27 cellular contexts compared by ENCODE assay signal in genomic region chr2:24576146-24576545, GRCh38.
DNase-seq lines count a peak whose midpoint lies in the region; ATAC-seq and TF ChIP-seq lines count a peak whose summit lies in the region.
"Had no signal": no experiment of that assay in that cellular context is flagged by ENCODE, and none has a peak within 500 bp of the region (broad histone marks: within the 10 kb centered on the region; RNA-seq: fewer than 3 reads in every experiment).

No MANE protein-coding gene starts in this region.

- H3K36me3 Mint-ChIP-seq in activated naive CD4-positive, alpha-beta T cell treated with anti-CD3 and anti-CD28 coated beads, Interleukin-2, amount 50 U/mL, for 24 hours = peaks cover 31% of the 10 kb centered on the region
- H3K36me3 Mint-ChIP-seq in T-helper 2 cell treated with Interferon-gamma antibody and Interleukin-4, amounts not matched to agents 5 μg/mL and 100 μg/mL, for 36 hours (ENCODE audit: low read depth) = peaks cover 3% of the 10 kb centered on the region

- intact Hi-C loops in sigmoid colon (cut with DNase I) = no loop called here

- H3K27ac Mint-ChIP-seq in activated naive CD4-positive, alpha-beta T cell treated with anti-CD3 and anti-CD28 coated beads, Interleukin-2, amount 50 U/mL, for 24 hours = peak overlapping the region; percentile 88
- peak overlapping the region; percentile 76 for H3K27ac Mint-ChIP-seq in T-helper 2 cell treated with Interferon-gamma antibody and Interleukin-4, amounts not matched to agents 5 μg/mL and 100 μg/mL, for 36 hours
- H3K27ac Mint-ChIP-seq in stimulated activated naive CD8-positive, alpha-beta T cell treated with anti-CD3 and anti-CD28 coated beads, Interleukin-15, amount 100 ng/mL, for 72 hours = peak overlapping the region; percentile 48 to 70
- H3K27ac Mint-ChIP-seq: activated B cell treated with CpG ODN at 0.5 μM for 24 hours had no signal

- H3K4me3 Mint-ChIP-seq in activated naive CD4-positive, alpha-beta T cell treated with anti-CD3 and anti-CD28 coated beads, Interleukin-2, amount 50 U/mL, for 24 hours = peak overlapping the region; percentile 66
- peak overlapping the region; percentile 46 for H3K4me3 Mint-ChIP-seq in T-helper 2 cell treated with Interferon-gamma antibody and Interleukin-4, amounts not matched to agents 5 μg/mL and 100 μg/mL, for 36 hours
- peak overlapping the region; percentile 66 to 68 for H3K4me3 Mint-ChIP-seq in stimulated activated naive CD8-positive, alpha-beta T cell treated with anti-CD3 and anti-CD28 coated beads, Interleukin-15, amount 100 ng/mL, for 72 hours
- H3K4me3 Mint-ChIP-seq: activated B cell treated with CpG ODN at 0.5 μM for 24 hours had no signal

- H3K4me3 ChIP-seq in sigmoid colon = no peak overlapping the region
- H3K4me3 ChIP-seq: breast epithelium, HAP-1, Peyer's patch had no signal

- H3K4me1 ChIP-seq in sigmoid colon = peaks cover 0 to 37% (median 24%) of the 10 kb centered on the region in 4 donors
- H3K4me1 ChIP-seq: BE2C, breast epithelium had no signal

- H3K9me3 Mint-ChIP-seq in activated naive CD4-positive, alpha-beta T cell treated with anti-CD3 and anti-CD28 coated beads, Interleukin-2, amount 50 U/mL, for 24 hours = peaks cover 11% of the 10 kb centered on the region
- H3K9me3 Mint-ChIP-seq in T-helper 2 cell treated with Interferon-gamma antibody and Interleukin-4, amounts not matched to agents 5 μg/mL and 100 μg/mL, for 36 hours = no peaks in the 10 kb centered on the region
- no peaks in the 10 kb centered on the region for H3K9me3 Mint-ChIP-seq in stimulated activated naive CD8-positive, alpha-beta T cell treated with anti-CD3 and anti-CD28 coated beads, Interleukin-15, amount 100 ng/mL, for 72 hours
- H3K9me3 Mint-ChIP-seq: activated B cell treated with CpG ODN at 0.5 μM for 24 hours had no signal

- H3K27me3 ChIP-seq in sigmoid colon = no peaks in the 10 kb centered on the region
- H3K27me3 ChIP-seq: BE2C, breast epithelium, Peyer's patch had no signal

- no peak for TF ChIP-seq CTCF in sigmoid colon (IDR thresholded peaks at IDR 0.05)

- no peaks in the 10 kb centered on the region for H3K27me3 Mint-ChIP-seq in activated naive CD4-positive, alpha-beta T cell treated with anti-CD3 and anti-CD28 coated beads, Interleukin-2, amount 50 U/mL, for 24 hours
- H3K27me3 Mint-ChIP-seq in T-helper 2 cell treated with Interferon-gamma antibody and Interleukin-4, amounts not matched to agents 5 μg/mL and 100 μg/mL, for 36 hours (ENCODE audit: low read depth) = no peaks in the 10 kb centered on the region
- H3K27me3 Mint-ChIP-seq in stimulated activated naive CD8-positive, alpha-beta T cell treated with anti-CD3 and anti-CD28 coated beads, Interleukin-15, amount 100 ng/mL, for 72 hours = no peaks in the 10 kb centered on the region
- H3K27me3 Mint-ChIP-seq: activated B cell treated with CpG ODN at 0.5 μM for 24 hours; naive thymus-derived CD4-positive, alpha-beta T cell had no signal

- no peaks in the 10 kb centered on the region for H3K9me3 ChIP-seq in sigmoid colon
- H3K9me3 ChIP-seq: BE2C, breast epithelium, HAP-1, Peyer's patch had no signal

- peak; percentile 65 for ATAC-seq in stimulated activated naive CD8-positive, alpha-beta T cell treated with anti-CD3 and anti-CD28 coated beads, Interleukin-15, amount 100 ng/mL, for 72 hours
- ATAC-seq: naive thymus-derived CD4-positive, alpha-beta T cell had no signal

- TF ChIP-seq POLR2A in sigmoid colon (IDR thresholded peaks at IDR 0.05) = no peak

- H3K36me3 ChIP-seq in sigmoid colon = no peaks in the 10 kb centered on the region
- H3K36me3 ChIP-seq: BE2C, breast epithelium, HAP-1, Peyer's patch had no signal

- TF ChIP-seq EP300 in sigmoid colon (IDR thresholded peaks at IDR 0.05) = no peak

- H3K4me1 Mint-ChIP-seq in activated naive CD4-positive, alpha-beta T cell treated with anti-CD3 and anti-CD28 coated beads, Interleukin-2, amount 50 U/mL, for 24 hours = peaks cover 87% of the 10 kb centered on the region
- H3K4me1 Mint-ChIP-seq in T-helper 2 cell treated with Interferon-gamma antibody and Interleukin-4, amounts not matched to agents 5 μg/mL and 100 μg/mL, for 36 hours (ENCODE audit: low read depth) = peaks cover 54% of the 10 kb centered on the region
- peaks cover 82% of the 10 kb centered on the region for H3K4me1 Mint-ChIP-seq in stimulated activated naive CD8-positive, alpha-beta T cell treated with anti-CD3 and anti-CD28 coated beads, Interleukin-15, amount 100 ng/mL, for 72 hours

- no peak overlapping the region for H3K27ac ChIP-seq in sigmoid colon
- H3K27ac ChIP-seq: breast epithelium, Peyer's patch had no signal

- DNase-seq in activated naive CD4-positive, alpha-beta T cell treated with anti-CD3 and anti-CD28 coated beads, Interleukin-2, amount 50 U/mL, for 16 hours = no peak
- no peak for DNase-seq in T-helper 2 cell treated with Interferon-gamma antibody and Interleukin-4, amounts not matched to agents 5 μg/mL and 100 μg/mL, for 36 hours (ENCODE audit: low spot score)
- DNase-seq in amniotic epithelial cell (ENCODE audit: low read depth) (peak; percentile 0), hepatic stellate cell (ENCODE audit: low spot score) (no peak), sigmoid colon (no peak), putamen (ENCODE audit: low spot score) (no peak)
- no peak for DNase-seq in stimulated activated naive CD8-positive, alpha-beta T cell treated with anti-CD3 and anti-CD28 coated beads, Interleukin-15, amount 100 ng/mL, for 72 hours
- DNase-seq: ACHN; activated B cell treated with CpG ODN at 0.5 μM for 24 hours; amygdala; BE2C; DMS53; glutamatergic neuron; kidney; midbrain; naive thymus-derived CD4-positive, alpha-beta T cell; NCI-H1105; NCI-H187 treated with DMSO at 0.1 percent for 48 hours; NCI-H2171 treated with DMSO at 0.1 percent for 48 hours; NCI-H524 treated with DMSO at 0.1 percent for 48 hours; occipital lobe; Peyer's patch; SHP77 treated with DMSO at 0.1 percent for 48 hours; trophoblast cell had no signal
